22 cellular contexts compared by ENCODE assay signal in the genomic region with DNA sequence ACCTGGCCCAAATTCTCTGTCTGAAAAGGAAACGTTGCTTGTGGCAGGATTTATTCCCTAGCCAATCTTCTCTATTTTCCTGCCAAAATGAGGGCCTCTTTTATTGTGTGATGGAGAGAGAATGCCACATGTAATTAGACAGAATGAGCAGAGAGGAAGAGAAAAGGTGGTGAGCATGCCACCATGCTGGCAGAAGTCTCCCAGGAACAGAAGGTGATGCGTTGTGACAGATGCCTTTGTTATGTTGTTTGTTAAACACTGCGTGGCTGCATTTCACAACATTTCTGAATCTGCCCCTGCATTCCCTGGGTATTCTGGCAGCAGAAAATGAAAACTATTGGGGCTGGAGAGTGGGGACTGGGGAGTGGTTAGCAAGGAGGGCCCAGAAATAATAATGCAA.
"Had no signal": no experiment of that assay in that cellular context is flagged by ENCODE, and none has a peak within 500 bp of the region (broad histone marks: within the 10 kb centered on the region; RNA-seq: fewer than 3 reads in every experiment).

No MANE protein-coding gene starts in this region.

- H3K27ac Mint-ChIP-seq: endodermal cell; nephron; stimulated activated naive B cell treated with anti-CD40 and anti-IgM and Interleukin-4, amounts not matched to agents 10 μg/mL and 1 μg/mL and 100 μg/mL, for 72 hours had no signal

- H3K36me3 Mint-ChIP-seq: stimulated activated naive B cell treated with anti-CD40 and anti-IgM and Interleukin-4, amounts not matched to agents 10 μg/mL and 1 μg/mL and 100 μg/mL, for 72 hours had no signal

- H3K9me3 ChIP-seq: colonic mucosa, neutrophil, psoas muscle, stomach had no signal

- H3K36me3 ChIP-seq: colonic mucosa, neutrophil, stomach had no signal

- H3K4me1 Mint-ChIP-seq: endodermal cell; nephron; stimulated activated naive B cell treated with anti-CD40 and anti-IgM and Interleukin-4, amounts not matched to agents 10 μg/mL and 1 μg/mL and 100 μg/mL, for 72 hours had no signal

- H3K4me3 ChIP-seq: colonic mucosa, hepatocyte, lung, psoas muscle, stomach had no signal

- H3K27me3 ChIP-seq: colonic mucosa, foreskin keratinocyte, hepatocyte, neutrophil, stomach had no signal

- H3K27me3 Mint-ChIP-seq: stimulated activated naive B cell treated with anti-CD40 and anti-IgM and Interleukin-4, amounts not matched to agents 10 μg/mL and 1 μg/mL and 100 μg/mL, for 72 hours had no signal

- ATAC-seq: foreskin keratinocyte; left colon; left ventricle myocardium superior; psoas muscle; sciatic nerve; stimulated activated naive B cell treated with anti-CD40 and anti-IgM and Interleukin-4, amounts not matched to agents 10 μg/mL and 1 μg/mL and 100 μg/mL, for 72 hours had no signal

- DNase-seq: colonic mucosa; effector CD4-positive, alpha-beta T cell; endodermal cell; erythroblast; foreskin keratinocyte; head of caudate nucleus; kidney; left colon; left ventricle myocardium superior; mesenchymal stem cell; midbrain; psoas muscle; stimulated activated CD4-positive, alpha-beta T cell treated with anti-CD3 and anti-CD28 coated beads, Interleukin-2, amount 100 ng/mL, for 24 hours; stimulated activated CD4-positive, alpha-beta T cell treated with anti-CD3 and anti-CD28 coated beads, Interleukin-4, amount 100 ng/mL, for 4 hours; stimulated activated naive B cell treated with anti-CD40 and anti-IgM and Interleukin-4, amounts not matched to agents 10 μg/mL and 1 μg/mL and 100 μg/mL, for 72 hours; stomach; trophoblast cell had no signal

- H3K4me3 Mint-ChIP-seq: endodermal cell; nephron; stimulated activated naive B cell treated with anti-CD40 and anti-IgM and Interleukin-4, amounts not matched to agents 10 μg/mL and 1 μg/mL and 100 μg/mL, for 72 hours had no signal

- H3K9me3 Mint-ChIP-seq: endodermal cell had no signal
